Comparison of ENCODE assay signal across 7 cellular contexts in genomic region chr2:199955007-199955338, GRCh38. TPM values are rescaled to one million over a fixed set of nuclear protein-coding genes. Genes with fewer than 3 reads are reported as not detected.
DNase-seq lines count a peak whose midpoint lies in the region; ATAC-seq and TF ChIP-seq lines count a peak whose summit lies in the region.

No MANE protein-coding gene starts in this region.

- peak overlapping the region; percentile 92 for H3K4me3 Mint-ChIP-seq in activated naive CD8-positive, alpha-beta T cell treated with anti-CD3 and anti-CD28 coated beads, Interleukin-2, amount 10 ng/mL, durations not matched to agents 7 days and 5 days
- H3K4me3 Mint-ChIP-seq in stimulated activated naive CD8-positive, alpha-beta T cell treated with anti-CD3 and anti-CD28 coated beads, Interleukin-15, Interleukin-2, amounts not matched to agents 100 ng/mL and 50 ng/mL, for 24 hours, result peak overlapping the region; percentile 100

- peak overlapping the region; percentile 86 for H3K27ac Mint-ChIP-seq in activated naive CD8-positive, alpha-beta T cell treated with anti-CD3 and anti-CD28 coated beads, Interleukin-2, amount 10 ng/mL, durations not matched to agents 7 days and 5 days
- H3K27ac Mint-ChIP-seq in stimulated activated naive CD8-positive, alpha-beta T cell treated with anti-CD3 and anti-CD28 coated beads, Interleukin-15, Interleukin-2, amounts not matched to agents 100 ng/mL and 50 ng/mL, for 24 hours, result peak overlapping the region; percentile 98

- ATAC-seq in GM21529 (IDR thresholded peaks at IDR 0.05; ENCODE audit: unreplicated experiment), result peak; percentile 50
- peak; percentile 45 for ATAC-seq in activated naive CD8-positive, alpha-beta T cell treated with anti-CD3 and anti-CD28 coated beads, Interleukin-2, amount 10 ng/mL, durations not matched to agents 7 days and 5 days (ENCODE audit: low read depth)

- H3K4me3 ChIP-seq in HUES6 (ENCODE audit: low read depth, low read length) (peak overlapping the region; percentile 93), iPS-18c (ENCODE audit: insufficient read depth, low read depth, low read length) (peak overlapping the region; percentile 97)

- peaks cover 35% of the 10 kb centered on the region for H3K36me3 ChIP-seq in HUES6 (ENCODE audit: control insufficient read depth, insufficient read depth, low read length)

- no peaks in the 10 kb centered on the region for H3K4me1 ChIP-seq in HUES6 (ENCODE audit: control insufficient read depth, insufficient read depth, low read length)

- no peaks in the 10 kb centered on the region for H3K27me3 ChIP-seq in HUES6 (ENCODE audit: control insufficient read depth, insufficient read depth, low read length)

- peak overlapping the region; percentile 92 for H3K9ac ChIP-seq in HUES6 (ENCODE audit: low read length)

- H3K36me3 Mint-ChIP-seq in activated naive CD8-positive, alpha-beta T cell treated with anti-CD3 and anti-CD28 coated beads, Interleukin-2, amount 10 ng/mL, durations not matched to agents 7 days and 5 days, result peaks cover 3% of the 10 kb centered on the region
- peaks cover 36% of the 10 kb centered on the region for H3K36me3 Mint-ChIP-seq in stimulated activated naive CD8-positive, alpha-beta T cell treated with anti-CD3 and anti-CD28 coated beads, Interleukin-15, Interleukin-2, amounts not matched to agents 100 ng/mL and 50 ng/mL, for 24 hours (ENCODE audit: low read depth)

- H3K27me3 Mint-ChIP-seq in activated naive CD8-positive, alpha-beta T cell treated with anti-CD3 and anti-CD28 coated beads, Interleukin-2, amount 10 ng/mL, durations not matched to agents 7 days and 5 days, result no peaks in the 10 kb centered on the region
- H3K27me3 Mint-ChIP-seq in stimulated activated naive CD8-positive, alpha-beta T cell treated with anti-CD3 and anti-CD28 coated beads, Interleukin-15, Interleukin-2, amounts not matched to agents 100 ng/mL and 50 ng/mL, for 24 hours, result no peaks in the 10 kb centered on the region

- POLR2A ChIA-PET in activated naive CD8-positive, alpha-beta T cell treated with anti-CD3 and anti-CD28 coated beads, Interleukin-2, amount 10 ng/mL, durations not matched to agents 7 days and 5 days (lab: Charles Lee), result interaction anchor here (0.7 to 1.0 kb wide), 2 partner anchors 8 to 42 kb away, joined by 3 read pairs; no protein-coding TSS in a partner anchor

- peak overlapping the region; percentile 98 for H3K27ac ChIP-seq in HUES6 (ENCODE audit: low read depth, low read length)

- H3K9me3 ChIP-seq in HUES6 (ENCODE audit: control insufficient read depth, insufficient read depth, low read depth, low read length) (no peaks in the 10 kb centered on the region), iPS-18c (ENCODE audit: control insufficient read depth, insufficient read depth, low read length) (no peaks in the 10 kb centered on the region)

- H3K9me3 Mint-ChIP-seq in activated naive CD8-positive, alpha-beta T cell treated with anti-CD3 and anti-CD28 coated beads, Interleukin-2, amount 10 ng/mL, durations not matched to agents 7 days and 5 days, result no peaks in the 10 kb centered on the region
- H3K9me3 Mint-ChIP-seq in stimulated activated naive CD8-positive, alpha-beta T cell treated with anti-CD3 and anti-CD28 coated beads, Interleukin-15, Interleukin-2, amounts not matched to agents 100 ng/mL and 50 ng/mL, for 24 hours, result no peaks in the 10 kb centered on the region

- DNase-seq in GM13977 (ENCODE audit: low spot score) (peak; percentile 78), midbrain (lab: John Stamatoyannopoulos, UW) (no peak)
- DNase-seq in activated naive CD8-positive, alpha-beta T cell treated with anti-CD3 and anti-CD28 coated beads, Interleukin-2, amount 10 ng/mL, durations not matched to agents 7 days and 5 days, result no peak

- peaks cover 42% of the 10 kb centered on the region for H3K4me1 Mint-ChIP-seq in activated naive CD8-positive, alpha-beta T cell treated with anti-CD3 and anti-CD28 coated beads, Interleukin-2, amount 10 ng/mL, durations not matched to agents 7 days and 5 days
- peaks cover 56% of the 10 kb centered on the region for H3K4me1 Mint-ChIP-seq in stimulated activated naive CD8-positive, alpha-beta T cell treated with anti-CD3 and anti-CD28 coated beads, Interleukin-15, Interleukin-2, amounts not matched to agents 100 ng/mL and 50 ng/mL, for 24 hours (ENCODE audit: low read depth)

- no peak for TF ChIP-seq CTCF in GM13977 (IDR thresholded peaks at IDR 0.05; ENCODE audit: extremely low read depth, insufficient read depth, missing control alignments)

- in situ Hi-C loops in GM13977 (cut with MboI; ENCODE audit: low pct_unique_long_range_greater_than_20kb, low sequenced_read_pairs, unreplicated experiment), result no loop called here

RNA-seq across cellular contexts. Expression of gene TYW5, which starts 0.3 kb away (rescaled TPM):
- total RNA-seq in activated naive CD8-positive, alpha-beta T cell treated with anti-CD3 and anti-CD28 coated beads, Interleukin-2, amount 10 ng/mL, durations not matched to agents 7 days and 5 days, result 10 to 100 TPM in 1 of 2 experiments, 1 to 10 TPM in 1; 9.3 to 10.0 TPM

RNA-seq across cellular contexts. Expression of gene MAIP1, which starts 0.4 kb away (rescaled TPM):
- total RNA-seq in activated naive CD8-positive, alpha-beta T cell treated with anti-CD3 and anti-CD28 coated beads, Interleukin-2, amount 10 ng/mL, durations not matched to agents 7 days and 5 days, result 10 to 100 TPM; 19.2 to 20.0 TPM

RNA-seq across cellular contexts. Expression of gene C2orf69, which starts 43.9 kb away (rescaled TPM):
- 10 to 100 TPM; 15.7 to 15.8 TPM for total RNA-seq in activated naive CD8-positive, alpha-beta T cell treated with anti-CD3 and anti-CD28 coated beads, Interleukin-2, amount 10 ng/mL, durations not matched to agents 7 days and 5 days
